12 cellular contexts compared by ENCODE assay signal in the genomic region with DNA sequence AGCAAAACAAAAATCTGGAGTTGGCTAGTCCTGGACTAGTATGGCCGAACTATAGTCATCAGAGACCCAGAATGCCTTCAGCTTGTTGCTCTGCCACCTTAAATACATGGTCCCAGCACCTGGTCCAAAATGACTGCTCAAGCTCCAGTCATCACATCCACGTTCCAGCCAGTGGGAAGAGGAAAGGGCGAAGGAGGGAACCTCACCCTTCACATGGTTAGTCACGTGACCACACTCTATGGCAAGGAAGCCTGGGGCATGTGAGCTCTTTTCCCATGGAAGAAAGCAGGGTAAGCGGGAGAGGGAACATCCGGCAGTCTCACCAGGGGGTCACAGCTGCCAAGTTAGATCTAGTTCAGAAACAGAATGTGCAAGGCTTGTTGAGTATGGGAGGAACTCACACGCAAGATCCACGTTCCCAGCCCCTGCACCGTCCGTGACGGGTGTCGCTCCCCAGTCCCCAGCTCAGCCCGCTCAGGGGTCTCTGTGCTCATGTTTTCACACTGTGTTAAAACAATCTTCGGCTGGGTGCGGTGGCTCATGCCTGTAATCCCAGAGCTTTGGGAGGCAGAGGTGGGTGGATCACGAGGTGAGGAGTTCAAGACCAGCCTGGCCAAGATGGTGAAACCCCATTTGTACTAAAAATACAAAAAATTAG. TPM values are rescaled to one million over a fixed set of nuclear protein-coding genes. Genes with fewer than 3 reads are reported as not detected.
DNase-seq lines count a peak whose midpoint lies in the region; ATAC-seq and TF ChIP-seq lines count a peak whose summit lies in the region.
"Had no signal": no experiment of that assay in that cellular context is flagged by ENCODE, and none has a peak within 500 bp of the region (broad histone marks: within the 10 kb centered on the region; RNA-seq: fewer than 3 reads in every experiment).

No MANE protein-coding gene starts in this region.

- H3K4me3 ChIP-seq in lower lobe of right lung (no peak overlapping the region), WERI-Rb-1 (ENCODE audit: low read depth, low read length) (no peak overlapping the region)

- POLR2A ChIA-PET in HEK293T (lab: Yijun Ruan, JAX): no interaction called here

- no peaks in the 10 kb centered on the region for H3K36me3 ChIP-seq in lower lobe of right lung
- no peaks in the 10 kb centered on the region for H3K36me3 ChIP-seq in WERI-Rb-1

- ATAC-seq in lower lobe of right lung: no peak
- ATAC-seq in HG03442 (IDR thresholded peaks at IDR 0.05; ENCODE audit: unreplicated experiment): no peak

- H3K27me3 ChIP-seq in lower lobe of right lung (ENCODE audit: low read depth) (peaks cover 16% of the 10 kb centered on the region), WERI-Rb-1 (ENCODE audit: insufficient read depth, low read depth, severe bottlenecking) (no peaks in the 10 kb centered on the region)

- CTCF ChIA-PET in HEK293T (lab: Yijun Ruan, JAX): no interaction called here

- peaks cover 39% of the 10 kb centered on the region for H3K4me1 ChIP-seq in lower lobe of right lung

- DNase-seq in COLO668 (lab: John Stamatoyannopoulos, UW; ENCODE audit: unreplicated experiment): peak; percentile 56
- DNase-seq in HEK293T (ENCODE audit: extremely low spot score): no peak
- peak; percentile 39 for DNase-seq in lower lobe of right lung
- DNase-seq in activated gamma-delta T cell treated with Interleukin-2 at 50 U/mL for 16 hours: no peak
- no peak for DNase-seq in T-helper 1 cell
- no peak for DNase-seq in WERI-Rb-1
- DNase-seq: activated CD8-positive, alpha-beta memory T cell treated with anti-CD3 and anti-CD28 coated beads for 24 hours; amniotic stem cell; NCI-H1694 had no signal

- H3K9me3 ChIP-seq in lower lobe of right lung (no peaks in the 10 kb centered on the region), WERI-Rb-1 (ENCODE audit: severe bottlenecking) (no peaks in the 10 kb centered on the region)

- intact Hi-C loops in lower lobe of right lung (cut with DNase I): no loop called here

- TF ChIP-seq CTCF in VCaP (conservative IDR thresholded peaks at IDR 0.05) (no peak), lower lobe of right lung (IDR thresholded peaks at IDR 0.05) (no peak), WERI-Rb-1 (IDR thresholded peaks at IDR 0.05; ENCODE audit: low read depth, low read length) (no peak)

- H3K27ac ChIP-seq in VCaP (peak overlapping the region; percentile 27), lower lobe of right lung (no peak overlapping the region), WERI-Rb-1 (no peak overlapping the region)

TF ChIP-seq in HEK293T, 16 proteins besides CTCF, POLR2A, EP300 and RAD21:
- TF ChIP-seq, protein P1, sequence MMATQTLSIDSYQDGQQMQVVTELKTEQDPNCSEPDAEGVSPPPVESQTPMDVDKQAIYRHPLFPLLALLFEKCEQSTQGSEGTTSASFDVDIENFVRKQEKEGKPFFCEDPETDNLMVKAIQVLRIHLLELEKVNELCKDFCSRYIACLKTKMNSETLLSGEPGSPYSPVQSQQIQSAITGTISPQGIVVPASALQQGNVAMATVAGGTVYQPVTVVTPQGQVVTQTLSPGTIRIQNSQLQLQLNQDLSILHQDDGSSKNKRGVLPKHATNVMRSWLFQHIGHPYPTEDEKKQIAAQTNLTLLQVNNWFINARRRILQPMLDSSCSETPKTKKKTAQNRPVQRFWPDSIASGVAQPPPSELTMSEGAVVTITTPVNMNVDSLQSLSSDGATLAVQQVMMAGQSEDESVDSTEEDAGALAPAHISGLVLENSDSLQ (IDR thresholded peaks at IDR 0.05): no peak
- TF ChIP-seq L3MBTL2 (conservative IDR thresholded peaks at IDR 0.05): peak; percentile 67
- TF ChIP-seq FOXM1 (IDR thresholded peaks at IDR 0.05; ENCODE audit: borderline replicate concordance): no peak

RNA-seq across cellular contexts. Expression of a gene that starts 1.9 kb away (rescaled TPM):
- total RNA-seq in lower lobe of right lung: 21.6 TPM
- total RNA-seq: HFFc6 had no signal

RNA-seq across cellular contexts. Expression of a gene that starts 6.4 kb away (rescaled TPM):
- 32.9 TPM for total RNA-seq in lower lobe of right lung

RNA-seq across cellular contexts. Expression of a gene that starts 28.9 kb away (rescaled TPM):
- total RNA-seq in lower lobe of right lung: 91.8 TPM

RNA-seq across cellular contexts. Expression of a gene that starts 49.7 kb away (rescaled TPM):
- total RNA-seq in lower lobe of right lung: 23.1 TPM

Comparison
In these comparisons a context has a peak if more than half of its experiments do, and no peak if none do; other contexts are left out.
1. DNase-seq: peak in COLO668 (single experiment) and lower lobe of right lung (single experiment); none in HEK293T (single experiment), activated gamma-delta T cell treated with Interleukin-2 at 50 U/mL for 16 hours (single experiment), T-helper 1 cell (0 of 5) and WERI-Rb-1 (single experiment).